Comparison of ENCODE assay signal across 27 cellular contexts in the genomic region with DNA sequence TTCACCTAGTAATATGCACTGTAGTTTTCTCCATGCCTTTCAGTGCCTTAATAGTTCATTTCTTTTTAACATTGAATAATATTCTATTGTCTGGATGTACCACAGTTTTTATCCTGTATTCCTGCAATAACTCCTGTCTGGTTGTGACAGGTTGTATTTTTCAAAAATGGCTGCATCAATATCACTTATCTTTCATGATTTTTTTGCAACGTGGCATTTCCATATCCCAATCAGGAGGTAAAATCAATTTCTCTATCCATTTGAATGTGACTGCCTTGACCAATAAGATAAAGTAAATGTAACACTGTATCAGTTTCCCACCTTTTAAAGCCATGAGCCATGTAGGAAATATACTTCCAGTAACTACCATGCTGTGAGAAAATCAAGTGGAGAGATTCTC.
"Had no signal": no experiment of that assay in that cellular context is flagged by ENCODE, and none has a peak within 500 bp of the region (broad histone marks: within the 10 kb centered on the region; RNA-seq: fewer than 3 reads in every experiment).

No MANE protein-coding gene starts in this region.

- H3K4me1 ChIP-seq: stomach, suprapubic skin, testis, thyroid gland, tibial artery, tibial nerve, transverse colon, upper lobe of left lung, upper lobe of right lung, uterus, vagina had no signal

- H3K27ac ChIP-seq: stomach, suprapubic skin, testis, thoracic aorta, thyroid gland, tibial artery, tibial nerve, transverse colon, upper lobe of left lung, upper lobe of right lung, uterus, vagina had no signal

- ATAC-seq: stimulated activated effector memory CD8-positive, alpha-beta T cell treated with anti-CD3 and anti-CD28 coated beads, Interleukin-12 subunit alpha, Interleukin-12 subunit beta, amount 100 ng/mL, for 72 hours; stimulated activated memory B cell treated with anti-CD40 and anti-IgM and Interleukin-4, amounts not matched to agents 10 μg/mL and 1 μg/mL and 100 μg/mL, for 72 hours; stimulated activated naive B cell treated with anti-CD40 and anti-IgM and Interleukin-4, amounts not matched to agents 10 μg/mL and 1 μg/mL and 100 μg/mL, for 72 hours; stimulated activated naive CD8-positive, alpha-beta T cell treated with anti-CD3 and anti-CD28 coated beads, Interleukin-15, amount 100 ng/mL, for 72 hours; stimulated activated naive CD8-positive, alpha-beta T cell treated with anti-CD3 and anti-CD28 coated beads, Interleukin-15, Interleukin-2, amounts not matched to agents 100 U/mL and 50 U/mL, for 24 hours; upper lobe of right lung had no signal

- H3K9me3 ChIP-seq: stomach, suprapubic skin, testis, thyroid gland, tibial artery, transverse colon, upper lobe of left lung, upper lobe of right lung, uterus, vagina had no signal

- FAIRE-seq: urothelium cell line had no signal

- DNase-seq: stimulated activated CD4-positive, alpha-beta T cell treated with anti-CD3 and anti-CD28 coated beads, Interleukin-2, amount 100 ng/mL, for 48 hours; stimulated activated CD4-positive, alpha-beta T cell treated with anti-CD3 and anti-CD28 coated beads, Interleukin-4, amount 100 ng/mL, for 1 hour; stimulated activated CD4-positive, alpha-beta T cell treated with anti-CD3 and anti-CD28 coated beads, Interleukin-4, amount 100 ng/mL, for 24 hours; stimulated activated CD4-positive, alpha-beta T cell treated with anti-CD3 and anti-CD28 coated beads, Interleukin-4, amount 100 ng/mL, for 4 hours; stimulated activated CD8-positive, alpha-beta memory T cell treated with anti-CD3 and anti-CD28 coated beads, Interleukin-4, amount 100 ng/mL, for 48 hours; stimulated activated naive B cell treated with anti-CD40 and anti-IgM and Interleukin-4, amounts not matched to agents 10 μg/mL and 1 μg/mL and 100 μg/mL, for 72 hours; stimulated activated naive CD4-positive, alpha-beta T cell; stimulated activated naive CD4-positive, alpha-beta T cell treated with Interleukin-2 at 50 U/mL for 16 hours; stimulated activated naive CD8-positive, alpha-beta T cell treated with anti-CD3 and anti-CD28 coated beads, Interleukin-15, amount 100 ng/mL, for 72 hours; stimulated activated naive CD8-positive, alpha-beta T cell treated with anti-CD3 and anti-CD28 coated beads, Interleukin-15, Interleukin-2, amounts not matched to agents 100 U/mL and 50 U/mL, for 24 hours; stomach; substantia nigra; testis; thyroid gland; tibial artery; transverse colon; trophoblast cell; upper lobe of left lung; upper lobe of right lung; uterus had no signal

- H3K36me3 ChIP-seq: stomach, suprapubic skin, thoracic aorta, thyroid gland, tibial artery, tibial nerve, transverse colon, upper lobe of left lung, upper lobe of right lung, uterus, vagina had no signal

- H3K4me3 ChIP-seq: stomach, suprapubic skin, testis, thoracic aorta, thyroid gland, tibial artery, tibial nerve, transverse colon, upper lobe of left lung, upper lobe of right lung, uterus, vagina had no signal

- H3K27me3 ChIP-seq: stomach, suprapubic skin, testis, thyroid gland, tibial artery, tibial nerve, transverse colon, upper lobe of left lung, upper lobe of right lung, uterus, vagina had no signal
